22 cellular contexts compared by ENCODE assay signal in the genomic region with DNA sequence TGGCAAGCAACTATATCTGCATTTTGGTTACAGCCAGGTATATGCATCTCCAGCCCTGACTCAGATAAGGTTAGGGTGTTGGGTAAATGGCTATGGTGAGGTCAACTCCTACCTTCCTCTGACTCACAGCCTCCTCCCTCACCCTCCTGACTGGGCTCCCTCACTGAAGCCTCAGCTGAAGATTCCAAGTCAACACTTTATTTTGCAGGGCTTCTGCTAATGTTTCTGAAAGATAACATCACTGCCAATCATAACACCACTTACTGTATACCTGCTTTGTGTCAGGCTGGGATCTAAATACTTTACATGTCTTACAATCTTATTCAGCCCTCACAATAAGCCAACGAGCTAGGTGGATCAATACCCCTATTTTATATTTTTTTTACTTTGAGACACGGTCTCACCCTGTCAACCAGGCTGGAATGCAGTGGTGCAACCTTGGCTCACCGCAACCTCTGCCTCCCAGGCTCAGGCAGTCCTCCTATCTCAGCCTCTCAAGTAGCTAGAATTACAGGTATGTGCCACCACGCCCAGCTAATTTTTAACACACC. TPM values are rescaled to one million over a fixed set of nuclear protein-coding genes. Genes with fewer than 3 reads are reported as not detected.
A peak's percentile ranks its signal among the peaks of the same experiment; 100 is the strongest.
DNase-seq lines count a peak whose midpoint lies in the region; ATAC-seq and TF ChIP-seq lines count a peak whose summit lies in the region.
"Had no signal": no experiment of that assay in that cellular context is flagged by ENCODE, and none has a peak within 500 bp of the region (broad histone marks: within the 10 kb centered on the region; RNA-seq: fewer than 3 reads in every experiment).

No MANE protein-coding gene starts in this region.

- H2AFZ ChIP-seq in SK-N-SH (ENCODE audit: low read depth): no peak overlapping the region

- TF ChIP-seq CTCF in SK-N-SH (IDR thresholded peaks at IDR 0.05): no peak
- no peak for TF ChIP-seq CTCF in RWPE2 (IDR thresholded peaks at IDR 0.05; ENCODE audit: poor library complexity, severe bottlenecking)
- no peak for TF ChIP-seq CTCF in upper lobe of right lung (IDR thresholded peaks at IDR 0.05)
- TF ChIP-seq CTCF in psoas muscle (IDR thresholded peaks at IDR 0.05): no peak

- TF ChIP-seq RAD21 in SK-N-SH (IDR thresholded peaks at IDR 0.05; ENCODE audit: low read length): no peak

- H3K36me3 ChIP-seq in SK-N-SH (replicated peaks in 1 of 2; ENCODE audit: control insufficient read depth in 1 of 2, insufficient read depth in 2 of 2, low read length in 1 of 2) (no peaks in the 10 kb centered on the region), RWPE2 (ENCODE audit: low read depth) (no peaks in the 10 kb centered on the region), upper lobe of right lung (no peaks in the 10 kb centered on the region), psoas muscle (ENCODE audit: insufficient read depth in 1 of 2, low read depth in 1 of 2) (no peaks in the 10 kb centered on the region)
- H3K36me3 ChIP-seq: stomach, tibial nerve had no signal

- ATAC-seq in SK-N-SH treated with all-trans-retinoic acid at 6 μM for 48 hours (no peak), RWPE2 (ENCODE audit: low read depth) (peak; percentile 96), upper lobe of right lung (peak; percentile 56), HG02571 (IDR thresholded peaks at IDR 0.05; ENCODE audit: unreplicated experiment) (no peak), psoas muscle (no peak), GM21360 (IDR thresholded peaks at IDR 0.05; ENCODE audit: unreplicated experiment) (no peak)
- ATAC-seq: activated CD4-positive, alpha-beta T cell treated with anti-CD3 and anti-CD28 coated beads for 36 hours; activated naive CD4-positive, alpha-beta T cell treated with anti-CD3 and anti-CD28 coated beads, Interleukin-2, amount 50 U/mL, for 72 hours; left colon; naive thymus-derived CD4-positive, alpha-beta T cell had no signal

- H3K4me3 ChIP-seq in SK-N-SH (ENCODE audit: low read depth in 2 of 2, low read length in 1 of 2): no peak overlapping the region
- no peak overlapping the region for H3K4me3 ChIP-seq in RWPE2 (ENCODE audit: severe bottlenecking)
- H3K4me3 ChIP-seq in upper lobe of right lung: no peak overlapping the region
- H3K4me3 ChIP-seq in psoas muscle: no peak overlapping the region
- H3K4me3 ChIP-seq: stomach, tibial nerve had no signal

- WGBS in SK-N-SH (ENCODE audit: low lambda C conversion rate): 42% methylated on average over 4 of the region's 4 CpGs
- WGBS in psoas muscle, 3 donors: 71 to 81% (median 78%) methylated on average over 4 of the region's 4 CpGs

- no peaks in the 10 kb centered on the region; the same call in 1 of the 2 replicates for H3K27me3 ChIP-seq in SK-N-SH (ENCODE audit: insufficient read depth)
- no peaks in the 10 kb centered on the region for H3K27me3 ChIP-seq in RWPE2 (ENCODE audit: insufficient read depth, poor library complexity, severe bottlenecking)
- H3K27me3 ChIP-seq in upper lobe of right lung: no peaks in the 10 kb centered on the region
- peaks cover 0 to 2% (median 0%) of the 10 kb centered on the region in 3 donors for H3K27me3 ChIP-seq in psoas muscle (ENCODE audit: insufficient read depth in 3 of 3, low read length in 2 of 3)
- H3K27me3 ChIP-seq: tibial nerve had no signal

- H3F3A ChIP-seq in SK-N-SH (replicated peaks; ENCODE audit: insufficient read depth): no peaks in the 10 kb centered on the region

- H3K9me2 ChIP-seq in SK-N-SH: no peaks in the 10 kb centered on the region

- H4K20me1 ChIP-seq in SK-N-SH (ENCODE audit: insufficient read depth): no peaks in the 10 kb centered on the region

- H3K79me2 ChIP-seq in SK-N-SH (ENCODE audit: insufficient read depth): no peaks in the 10 kb centered on the region

- H3K9ac ChIP-seq in SK-N-SH: no peak overlapping the region

- CTCF ChIA-PET in SK-N-SH (lab: Yijun Ruan, JAX): interaction anchor here (0.8 kb wide), 1 partner anchor 108 kb away, joined by 3 read pairs; a partner anchor contains a TSS

- H3K4me2 ChIP-seq in SK-N-SH: no peak overlapping the region

- H3K27ac ChIP-seq in SK-N-SH (ENCODE audit: low read depth in 2 of 2, low read length in 1 of 2) (no peak overlapping the region), RWPE2 (ENCODE audit: poor library complexity, severe bottlenecking) (peak overlapping the region; percentile 87), upper lobe of right lung (no peak overlapping the region), psoas muscle (no peak overlapping the region)
- H3K27ac ChIP-seq: HL-60, stomach, tibial nerve had no signal

- POLR2A ChIA-PET in SK-N-SH (lab: Yijun Ruan, JAX): no interaction called here

- H3K4me1 ChIP-seq in SK-N-SH (ENCODE audit: control insufficient read depth in 1 of 2, insufficient read depth in 2 of 2, low read depth in 1 of 2, low read length in 1 of 2): no peaks in the 10 kb centered on the region
- H3K4me1 ChIP-seq in RWPE2 (ENCODE audit: insufficient read depth, poor library complexity, severe bottlenecking): peaks cover 18% of the 10 kb centered on the region
- H3K4me1 ChIP-seq in upper lobe of right lung: no peaks in the 10 kb centered on the region
- no peaks in the 10 kb centered on the region for H3K4me1 ChIP-seq in psoas muscle
- H3K4me1 ChIP-seq: stomach, tibial nerve had no signal

- no peak for DNase-seq in SK-N-SH
- peak; percentile 87 for DNase-seq in RWPE2 (ENCODE audit: low spot score)
- peak; percentile 93 for DNase-seq in islet precursor cell
- no peak for DNase-seq in upper lobe of right lung
- DNase-seq in psoas muscle: no peak
- DNase-seq: activated CD4-positive, alpha-beta T cell treated with anti-CD3 and anti-CD28 coated beads for 36 hours; DND-41; left colon; MV-4-11; naive thymus-derived CD4-positive, alpha-beta T cell; NCI-H1694; NCI-H2171; NCI-H526 treated with DMSO at 0.1 percent for 48 hours; occipital lobe; stomach; T-helper 1 cell had no signal

- intact Hi-C loops in upper lobe of right lung (cut with DNase I) (no loop called here), psoas muscle (cut with DNase I) (no loop called here)

- H3K9me3 ChIP-seq in SK-N-SH (no peaks in the 10 kb centered on the region), RWPE2 (ENCODE audit: severe bottlenecking) (no peaks in the 10 kb centered on the region), upper lobe of right lung (no peaks in the 10 kb centered on the region), psoas muscle (no peaks in the 10 kb centered on the region)
- H3K9me3 ChIP-seq: stomach, tibial nerve had no signal

- no peak for TF ChIP-seq EP300 in SK-N-SH (IDR thresholded peaks at IDR 0.05; ENCODE audit: borderline replicate concordance in 1 of 2, low read depth in 1 of 2, low read length in 1 of 2)

TF ChIP-seq in SK-N-SH treated with all-trans-retinoic acid at 6 μM for 48 hours, 23 proteins besides CTCF, POLR2A, EP300 and RAD21:
- TF ChIP-seq ISL1 (CRISPR knock-in tag; IDR thresholded peaks at IDR 0.05): peak; percentile 50; the same call in 1 of the 2 replicates
- no peak for TF ChIP-seq ESRRG (CRISPR knock-in tag; IDR thresholded peaks at IDR 0.05)
TF ChIP-seq in SK-N-SH treated with all-trans-retinoic acid at 6 μM for 48 hours: peak in this region for 1.

TF ChIP-seq in SK-N-SH, 30 proteins besides CTCF, POLR2A, EP300 and RAD21:
- TF ChIP-seq RCOR1 (IDR thresholded peaks at IDR 0.05; ENCODE audit: low read length) (no peak), MXI1 (IDR thresholded peaks at IDR 0.05; ENCODE audit: low read depth, low read length) (no peak), MEF2A (IDR thresholded peaks at IDR 0.05; ENCODE audit: borderline replicate concordance, low read depth) (no peak), POLR2AphosphoS5 (IDR thresholded peaks at IDR 0.05; ENCODE audit: low read depth, low read length) (no peak), JUND (IDR thresholded peaks at IDR 0.05) (no peak), YY1 (IDR thresholded peaks at IDR 0.05; ENCODE audit: low read depth) (no peak), ELF1 (IDR thresholded peaks at IDR 0.05) (no peak), FOXJ3 (CRISPR knock-in tag; IDR thresholded peaks at IDR 0.05) (no peak), FOXM1 (IDR thresholded peaks at IDR 0.05; ENCODE audit: low read depth) (no peak), FOSL2 (IDR thresholded peaks at IDR 0.05; ENCODE audit: borderline replicate concordance, low read depth) (no peak), CHD2 (IDR thresholded peaks at IDR 0.05; ENCODE audit: low read length, partially characterized antibody) (no peak), TAF1 (IDR thresholded peaks at IDR 0.05; ENCODE audit: borderline replicate concordance, low read depth, low read length) (no peak), GATA2 (CRISPR knock-in tag; IDR thresholded peaks at IDR 0.05) (no peak), TEAD4 (IDR thresholded peaks at IDR 0.05; ENCODE audit: borderline replicate concordance, insufficient read depth) (no peak), NFIC (IDR thresholded peaks at IDR 0.05; ENCODE audit: borderline replicate concordance) (no peak)
- TF ChIP-seq, protein P1, sequence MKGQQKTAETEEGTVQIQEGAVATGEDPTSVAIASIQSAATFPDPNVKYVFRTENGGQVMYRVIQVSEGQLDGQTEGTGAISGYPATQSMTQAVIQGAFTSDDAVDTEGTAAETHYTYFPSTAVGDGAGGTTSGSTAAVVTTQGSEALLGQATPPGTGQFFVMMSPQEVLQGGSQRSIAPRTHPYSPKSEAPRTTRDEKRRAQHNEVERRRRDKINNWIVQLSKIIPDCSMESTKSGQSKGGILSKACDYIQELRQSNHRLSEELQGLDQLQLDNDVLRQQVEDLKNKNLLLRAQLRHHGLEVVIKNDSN (IDR thresholded peaks at IDR 0.05; ENCODE audit: borderline replicate concordance, low read depth): no peak
- TF ChIP-seq, protein P2, sequence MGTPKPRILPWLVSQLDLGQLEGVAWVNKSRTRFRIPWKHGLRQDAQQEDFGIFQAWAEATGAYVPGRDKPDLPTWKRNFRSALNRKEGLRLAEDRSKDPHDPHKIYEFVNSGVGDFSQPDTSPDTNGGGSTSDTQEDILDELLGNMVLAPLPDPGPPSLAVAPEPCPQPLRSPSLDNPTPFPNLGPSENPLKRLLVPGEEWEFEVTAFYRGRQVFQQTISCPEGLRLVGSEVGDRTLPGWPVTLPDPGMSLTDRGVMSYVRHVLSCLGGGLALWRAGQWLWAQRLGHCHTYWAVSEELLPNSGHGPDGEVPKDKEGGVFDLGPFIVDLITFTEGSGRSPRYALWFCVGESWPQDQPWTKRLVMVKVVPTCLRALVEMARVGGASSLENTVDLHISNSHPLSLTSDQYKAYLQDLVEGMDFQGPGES (IDR thresholded peaks at IDR 0.05; ENCODE audit: low read depth, low read length): no peak

RNA-seq across cellular contexts. Expression of a gene that starts 47.8 kb away (rescaled TPM):
- polyA plus RNA-seq in SK-N-SH (2012; rRNA removed): 20.7 and 21.6 TPM in 2 replicates
- 36.6 and 54.5 TPM in 2 replicates for polyA plus RNA-seq in SK-N-SH (2012; cell fraction: cytosol; rRNA removed)
- 7.4 and 9.7 TPM in 2 replicates for polyA plus RNA-seq in SK-N-SH (2012; cell fraction: nucleus; rRNA removed)
- total RNA-seq in upper lobe of right lung: 17.0 TPM
- 10 to 100 TPM; 29.1 to 51.5 (median 39.1) TPM for total RNA-seq in psoas muscle
- 10 to 100 TPM; 37.8 to 51.4 (median 48.9) TPM for polyA plus RNA-seq in psoas muscle

Comparison
In these comparisons a context has a peak if more than half of its experiments do, and no peak if none do; other contexts are left out.
1. ATAC-seq: peak in RWPE2 (single experiment) and upper lobe of right lung (single experiment); none in SK-N-SH treated with all-trans-retinoic acid at 6 μM for 48 hours (single experiment), HG02571 (single experiment), psoas muscle (0 of 4) and GM21360 (single experiment).
2. DNase-seq: peak in RWPE2 (single experiment) and islet precursor cell (single experiment); none in SK-N-SH (single experiment), upper lobe of right lung (single experiment) and psoas muscle (0 of 2).